1 cellular context compared by ENCODE assay signal in the genomic region with DNA sequence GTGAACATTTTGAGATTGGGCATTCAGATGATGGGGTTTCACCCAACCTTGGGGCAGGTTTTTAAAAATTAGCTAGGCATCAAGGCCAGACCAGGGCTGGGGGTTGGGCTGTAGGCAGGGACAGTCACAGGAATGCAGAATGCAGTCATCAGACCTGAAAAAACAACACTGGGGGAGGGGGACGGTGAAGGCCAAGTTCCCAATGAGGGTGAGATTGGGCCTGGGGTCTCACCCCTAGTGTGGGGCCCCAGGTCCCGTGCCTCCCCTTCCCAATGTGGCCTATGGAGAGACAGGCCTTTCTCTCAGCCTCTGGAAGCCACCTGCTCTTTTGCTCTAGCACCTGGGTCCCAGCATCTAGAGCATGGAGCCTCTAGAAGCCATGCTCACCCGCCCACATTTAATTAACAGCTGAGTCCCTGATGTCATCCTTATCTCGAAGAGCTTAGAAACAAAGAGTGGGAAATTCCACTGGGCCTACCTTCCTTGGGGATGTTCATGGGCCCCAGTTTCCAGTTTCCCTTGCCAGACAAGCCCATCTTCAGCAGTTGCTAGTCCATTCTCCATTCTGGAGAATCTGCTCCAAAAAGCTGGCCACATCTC.
TF ChIP-seq lines count a peak whose summit lies in the region.

No MANE protein-coding gene starts in this region.

TF ChIP-seq in HepG2, 621 proteins besides CTCF, POLR2A, EP300 and RAD21 (continues in another document):
- TF ChIP-seq TCF7 (IDR thresholded peaks at IDR 0.05; ENCODE audit: low read depth) (no peak), KMT2A (CRISPR knock-in tag; IDR thresholded peaks at IDR 0.05) (no peak), ZNF232 (CRISPR knock-in tag; IDR thresholded peaks at IDR 0.05; ENCODE audit: borderline replicate concordance) (no peak), SOX6 (IDR thresholded peaks at IDR 0.05) (no peak), SOX6 (CRISPR knock-in tag; IDR thresholded peaks at IDR 0.05) (peak; percentile 38; the same call in 1 of the 2 replicates), SMAD9 (CRISPR knock-in tag; IDR thresholded peaks at IDR 0.05) (no peak), GATAD2A (CRISPR knock-in tag; IDR thresholded peaks at IDR 0.05) (peak; percentile 57; the same call in 1 of the 2 replicates), SOX13 (IDR thresholded peaks at IDR 0.05) (no peak), SOX13 (CRISPR knock-in tag; conservative IDR thresholded peaks at IDR 0.05 in 1 of 2, IDR thresholded peaks at IDR 0.05 in 1 of 2) (peak in 1 of 2 experiments; percentile 39; a peak in 1 of 4 replicates), RXRA (CRISPR knock-in tag; IDR thresholded peaks at IDR 0.05) (no peak), PAXIP1 (CRISPR knock-in tag; conservative IDR thresholded peaks at IDR 0.05) (peak; percentile 65), FOXA1 (IDR thresholded peaks at IDR 0.05) (no peak), FOXA1 (CRISPR knock-in tag; IDR thresholded peaks at IDR 0.05) (peak; percentile 45; the same call in 1 of the 2 replicates), HOXA3 (CRISPR knock-in tag; IDR thresholded peaks at IDR 0.05) (0 out of 2 replicates have a peak, but pooled peaks have one; percentile 29), ZMYM3 (CRISPR knock-in tag; IDR thresholded peaks at IDR 0.05) (0 out of 2 replicates have a peak, but pooled peaks have one; percentile 2), PATZ1 (CRISPR knock-in tag; IDR thresholded peaks at IDR 0.05) (peak; percentile 38), FOXA3 (CRISPR knock-in tag; IDR thresholded peaks at IDR 0.05) (peak; percentile 46; the same call in 1 of the 2 replicates), ZNF883 (CRISPR knock-in tag; IDR thresholded peaks at IDR 0.05; ENCODE audit: not compliant biosample characterization) (no peak), SP140L (CRISPR knock-in tag; IDR thresholded peaks at IDR 0.05; ENCODE audit: borderline replicate concordance) (no peak), PAWR (CRISPR knock-in tag; IDR thresholded peaks at IDR 0.05; ENCODE audit: borderline replicate concordance) (no peak), ZNF543 (CRISPR knock-in tag; IDR thresholded peaks at IDR 0.05) (no peak), LCORL (IDR thresholded peaks at IDR 0.05) (no peak), LCORL (CRISPR knock-in tag; IDR thresholded peaks at IDR 0.05) (peak; percentile 80; the same call in 1 of the 2 replicates), NR2F6 (IDR thresholded peaks at IDR 0.05) (no peak), NR2F6 (CRISPR knock-in tag; IDR thresholded peaks at IDR 0.05) (peak; percentile 60; the same call in 1 of the 2 replicates), MAZ (IDR thresholded peaks at IDR 0.05; ENCODE audit: borderline replicate concordance, low read depth, low read length) (no peak), MAZ (CRISPR knock-in tag; IDR thresholded peaks at IDR 0.05; ENCODE audit: low read depth) (peak; percentile 39; the same call in 1 of the 2 replicates), RAD51 (IDR thresholded peaks at IDR 0.05; ENCODE audit: borderline replicate concordance) (no peak), BCL6 (CRISPR knock-in tag; IDR thresholded peaks at IDR 0.05) (peak; percentile 30; the same call in 1 of the 2 replicates), ONECUT2 (CRISPR knock-in tag; IDR thresholded peaks at IDR 0.05) (no peak), ZFX (CRISPR knock-in tag; IDR thresholded peaks at IDR 0.05; ENCODE audit: low read depth) (peak; percentile 35), ZNF142 (CRISPR knock-in tag; IDR thresholded peaks at IDR 0.05) (0 out of 2 replicates have a peak, but pooled peaks have one; percentile 12), ZNF3 (CRISPR knock-in tag; IDR thresholded peaks at IDR 0.05) (no peak)
- TF ChIP-seq, protein P1, sequence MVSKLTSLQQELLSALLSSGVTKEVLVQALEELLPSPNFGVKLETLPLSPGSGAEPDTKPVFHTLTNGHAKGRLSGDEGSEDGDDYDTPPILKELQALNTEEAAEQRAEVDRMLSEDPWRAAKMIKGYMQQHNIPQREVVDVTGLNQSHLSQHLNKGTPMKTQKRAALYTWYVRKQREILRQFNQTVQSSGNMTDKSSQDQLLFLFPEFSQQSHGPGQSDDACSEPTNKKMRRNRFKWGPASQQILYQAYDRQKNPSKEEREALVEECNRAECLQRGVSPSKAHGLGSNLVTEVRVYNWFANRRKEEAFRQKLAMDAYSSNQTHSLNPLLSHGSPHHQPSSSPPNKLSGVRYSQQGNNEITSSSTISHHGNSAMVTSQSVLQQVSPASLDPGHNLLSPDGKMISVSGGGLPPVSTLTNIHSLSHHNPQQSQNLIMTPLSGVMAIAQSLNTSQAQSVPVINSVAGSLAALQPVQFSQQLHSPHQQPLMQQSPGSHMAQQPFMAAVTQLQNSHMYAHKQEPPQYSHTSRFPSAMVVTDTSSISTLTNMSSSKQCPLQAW (CRISPR knock-in tag; IDR thresholded peaks at IDR 0.05), result 0 out of 2 replicates have a peak, but pooled peaks have one; percentile 15
- TF ChIP-seq, protein P2, sequence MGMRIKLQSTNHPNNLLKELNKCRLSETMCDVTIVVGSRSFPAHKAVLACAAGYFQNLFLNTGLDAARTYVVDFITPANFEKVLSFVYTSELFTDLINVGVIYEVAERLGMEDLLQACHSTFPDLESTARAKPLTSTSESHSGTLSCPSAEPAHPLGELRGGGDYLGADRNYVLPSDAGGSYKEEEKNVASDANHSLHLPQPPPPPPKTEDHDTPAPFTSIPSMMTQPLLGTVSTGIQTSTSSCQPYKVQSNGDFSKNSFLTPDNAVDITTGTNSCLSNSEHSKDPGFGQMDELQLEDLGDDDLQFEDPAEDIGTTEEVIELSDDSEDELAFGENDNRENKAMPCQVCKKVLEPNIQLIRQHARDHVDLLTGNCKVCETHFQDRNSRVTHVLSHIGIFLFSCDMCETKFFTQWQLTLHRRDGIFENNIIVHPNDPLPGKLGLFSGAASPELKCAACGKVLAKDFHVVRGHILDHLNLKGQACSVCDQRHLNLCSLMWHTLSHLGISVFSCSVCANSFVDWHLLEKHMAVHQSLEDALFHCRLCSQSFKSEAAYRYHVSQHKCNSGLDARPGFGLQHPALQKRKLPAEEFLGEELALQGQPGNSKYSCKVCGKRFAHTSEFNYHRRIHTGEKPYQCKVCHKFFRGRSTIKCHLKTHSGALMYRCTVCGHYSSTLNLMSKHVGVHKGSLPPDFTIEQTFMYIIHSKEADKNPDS (CRISPR knock-in tag; IDR thresholded peaks at IDR 0.05), result peak; percentile 50; the same call in 1 of the 2 replicates
- TF ChIP-seq, protein P3, sequence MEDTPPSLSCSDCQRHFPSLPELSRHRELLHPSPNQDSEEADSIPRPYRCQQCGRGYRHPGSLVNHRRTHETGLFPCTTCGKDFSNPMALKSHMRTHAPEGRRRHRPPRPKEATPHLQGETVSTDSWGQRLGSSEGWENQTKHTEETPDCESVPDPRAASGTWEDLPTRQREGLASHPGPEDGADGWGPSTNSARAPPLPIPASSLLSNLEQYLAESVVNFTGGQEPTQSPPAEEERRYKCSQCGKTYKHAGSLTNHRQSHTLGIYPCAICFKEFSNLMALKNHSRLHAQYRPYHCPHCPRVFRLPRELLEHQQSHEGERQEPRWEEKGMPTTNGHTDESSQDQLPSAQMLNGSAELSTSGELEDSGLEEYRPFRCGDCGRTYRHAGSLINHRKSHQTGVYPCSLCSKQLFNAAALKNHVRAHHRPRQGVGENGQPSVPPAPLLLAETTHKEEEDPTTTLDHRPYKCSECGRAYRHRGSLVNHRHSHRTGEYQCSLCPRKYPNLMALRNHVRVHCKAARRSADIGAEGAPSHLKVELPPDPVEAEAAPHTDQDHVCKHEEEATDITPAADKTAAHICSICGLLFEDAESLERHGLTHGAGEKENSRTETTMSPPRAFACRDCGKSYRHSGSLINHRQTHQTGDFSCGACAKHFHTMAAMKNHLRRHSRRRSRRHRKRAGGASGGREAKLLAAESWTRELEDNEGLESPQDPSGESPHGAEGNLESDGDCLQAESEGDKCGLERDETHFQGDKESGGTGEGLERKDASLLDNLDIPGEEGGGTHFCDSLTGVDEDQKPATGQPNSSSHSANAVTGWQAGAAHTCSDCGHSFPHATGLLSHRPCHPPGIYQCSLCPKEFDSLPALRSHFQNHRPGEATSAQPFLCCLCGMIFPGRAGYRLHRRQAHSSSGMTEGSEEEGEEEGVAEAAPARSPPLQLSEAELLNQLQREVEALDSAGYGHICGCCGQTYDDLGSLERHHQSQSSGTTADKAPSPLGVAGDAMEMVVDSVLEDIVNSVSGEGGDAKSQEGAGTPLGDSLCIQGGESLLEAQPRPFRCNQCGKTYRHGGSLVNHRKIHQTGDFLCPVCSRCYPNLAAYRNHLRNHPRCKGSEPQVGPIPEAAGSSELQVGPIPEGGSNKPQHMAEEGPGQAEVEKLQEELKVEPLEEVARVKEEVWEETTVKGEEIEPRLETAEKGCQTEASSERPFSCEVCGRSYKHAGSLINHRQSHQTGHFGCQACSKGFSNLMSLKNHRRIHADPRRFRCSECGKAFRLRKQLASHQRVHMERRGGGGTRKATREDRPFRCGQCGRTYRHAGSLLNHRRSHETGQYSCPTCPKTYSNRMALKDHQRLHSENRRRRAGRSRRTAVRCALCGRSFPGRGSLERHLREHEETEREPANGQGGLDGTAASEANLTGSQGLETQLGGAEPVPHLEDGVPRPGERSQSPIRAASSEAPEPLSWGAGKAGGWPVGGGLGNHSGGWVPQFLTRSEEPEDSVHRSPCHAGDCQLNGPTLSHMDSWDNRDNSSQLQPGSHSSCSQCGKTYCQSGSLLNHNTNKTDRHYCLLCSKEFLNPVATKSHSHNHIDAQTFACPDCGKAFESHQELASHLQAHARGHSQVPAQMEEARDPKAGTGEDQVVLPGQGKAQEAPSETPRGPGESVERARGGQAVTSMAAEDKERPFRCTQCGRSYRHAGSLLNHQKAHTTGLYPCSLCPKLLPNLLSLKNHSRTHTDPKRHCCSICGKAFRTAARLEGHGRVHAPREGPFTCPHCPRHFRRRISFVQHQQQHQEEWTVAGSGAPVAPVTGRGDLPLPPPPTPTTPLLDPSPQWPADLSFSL (CRISPR knock-in tag; IDR thresholded peaks at IDR 0.05), result no peak
